Comparison of ENCODE assay signal across 7 cellular contexts in the genomic region with DNA sequence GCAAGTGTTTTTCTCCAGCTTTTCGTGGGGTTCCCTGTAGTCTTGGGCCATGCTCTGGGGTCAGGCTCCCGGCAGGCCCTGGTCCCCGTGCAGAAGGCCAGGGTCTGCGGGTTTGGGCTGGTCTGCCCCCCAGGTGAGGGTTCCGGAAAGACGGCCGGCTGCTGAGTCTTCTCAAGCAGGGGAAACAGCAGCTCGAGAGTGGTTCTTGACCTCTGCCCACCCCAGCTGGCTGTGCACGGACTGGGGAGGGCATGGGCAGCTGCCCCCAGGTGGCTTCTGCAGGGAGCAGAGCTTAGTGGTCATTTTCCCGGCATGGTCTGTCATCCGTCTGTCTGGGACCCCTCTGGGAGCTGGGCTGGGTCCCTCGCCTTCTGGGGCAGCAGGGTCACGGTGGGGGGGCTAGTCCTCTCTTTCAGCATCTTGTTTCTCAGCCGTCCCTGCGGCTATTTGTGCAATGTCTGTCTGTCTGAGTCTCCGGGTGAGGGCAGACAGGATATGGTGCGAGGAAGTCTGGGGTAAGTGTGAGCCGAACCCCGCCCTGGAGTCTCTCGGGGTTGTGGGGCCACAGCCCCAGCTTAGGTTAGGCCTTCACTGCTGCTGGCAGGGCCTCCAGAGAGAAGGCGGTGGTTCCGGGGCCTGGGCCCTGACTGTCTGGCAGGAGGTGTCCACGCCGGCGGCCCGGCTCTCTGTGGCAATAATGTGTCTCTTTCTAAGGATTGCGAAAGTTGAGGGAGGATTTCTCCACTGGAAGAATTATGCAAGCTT. TPM values are rescaled to one million over a fixed set of nuclear protein-coding genes. Genes with fewer than 3 reads are reported as not detected.
DNase-seq lines count a peak whose midpoint lies in the region; ATAC-seq, FAIRE-seq and TF ChIP-seq lines count a peak whose summit lies in the region.

No MANE protein-coding gene starts in this region.

- peaks cover 49 to 76% of the 10 kb centered on the region in 2 donors for H3K4me1 ChIP-seq in breast epithelium

- TF ChIP-seq POLR2A in H54 (IDR thresholded peaks at IDR 0.05; ENCODE audit: low read depth, low read length) (no peak), breast epithelium (IDR thresholded peaks at IDR 0.05) (peak; percentile 19)

- H3K4me3 ChIP-seq in breast epithelium, result peak overlapping the region; percentile 66 to 80 (median 72)

- peak; percentile 15 for ATAC-seq in left colon
- no peak for ATAC-seq in HG03196 (IDR thresholded peaks at IDR 0.05; ENCODE audit: unreplicated experiment)

- H3K36me3 ChIP-seq in breast epithelium, result no peaks in the 10 kb centered on the region

- no peak for FAIRE-seq in H54 (lab: Jason Lieb, UNC)

- intact Hi-C loops in breast epithelium (cut with DNase I; ENCODE audit: low total_unique reads), result no loop called here
- intact Hi-C loops in left colon (cut with DNase I, micrococcal nuclease), result no loop called here

- peak overlapping the region; percentile 88 to 96 for H3K27ac ChIP-seq in breast epithelium

- H3K9me3 ChIP-seq in breast epithelium, result no peaks in the 10 kb centered on the region

- peak; percentile 46 for DNase-seq in H54 (ENCODE audit: insufficient read length, low spot score)
- DNase-seq in UCSD-AML1 (lab: John Stamatoyannopoulos, UW; ENCODE audit: unreplicated experiment), result peak; percentile 69
- peak; percentile 82 to 92 for DNase-seq in breast epithelium (ENCODE audit: low spot score in 2 of 2)
- DNase-seq in left colon, result peak; percentile 74 to 85
- DNase-seq in stimulated activated CD4-positive, alpha-beta T cell treated with anti-CD3 and anti-CD28 coated beads, Interleukin-4, amount 100 ng/mL, for 1 hour, result peak; percentile 47
- DNase-seq in NCI-H82 (lab: John Stamatoyannopoulos, UW), result no peak

- H3K27me3 ChIP-seq in breast epithelium, result no peaks in the 10 kb centered on the region

- TF ChIP-seq CTCF in breast epithelium (IDR thresholded peaks at IDR 0.05), result no peak

RNA-seq across cellular contexts. Expression of gene SKI, which starts 6.1 kb away (rescaled TPM):
- 10 to 100 TPM; 22.1 to 33.8 (median 26.7) TPM for total RNA-seq in breast epithelium
- 10 to 100 TPM; 30.2 to 35.5 TPM for total RNA-seq in left colon

RNA-seq across cellular contexts. Expression of gene FAAP20, which starts 39.6 kb away (rescaled TPM):
- total RNA-seq in breast epithelium (10 to 100 TPM; 28.6 to 33.1 (median 29.9) TPM), left colon (10 to 100 TPM; 28.5 to 32.6 TPM)
